ENCODE assay signal across 21 cellular contexts in genomic region chr2:96423866-96424265, GRCh38.
DNase-seq lines count a peak whose midpoint lies in the region; ATAC-seq and TF ChIP-seq lines count a peak whose summit lies in the region.
"Had no signal": no experiment of that assay in that cellular context is flagged by ENCODE, and none has a peak within 500 bp of the region (broad histone marks: within the 10 kb centered on the region; RNA-seq: fewer than 3 reads in every experiment).

No MANE protein-coding gene starts in this region.

- no peak overlapping the region for H2BK5ac ChIP-seq in mesenchymal stem cell (ENCODE audit: low read depth, low read length, poor library complexity, severe bottlenecking)

- H2BK15ac ChIP-seq in mesenchymal stem cell (ENCODE audit: low read depth, poor library complexity, severe bottlenecking): no peak overlapping the region

- H3K9me3 ChIP-seq in mesenchymal stem cell (ENCODE audit: control insufficient read depth, low read length): peaks cover 4% of the 10 kb centered on the region
- H3K9me3 ChIP-seq: mucosa of descending colon, SK-N-SH had no signal

- no peak overlapping the region for H3K14ac ChIP-seq in mesenchymal stem cell (ENCODE audit: low read length in 2 of 2)

- no peaks in the 10 kb centered on the region for H3K79me1 ChIP-seq in mesenchymal stem cell (replicated peaks; ENCODE audit: low read length, poor library complexity, severe bottlenecking)

- peaks cover 11 to 25% (median 20%) of the 10 kb centered on the region in 5 experiments for H3K9me3 Mint-ChIP-seq in brain
- H3K9me3 Mint-ChIP-seq in type B pancreatic cell: peaks cover 6% of the 10 kb centered on the region

- peak overlapping the region; percentile 11 for H2BK120ac ChIP-seq in mesenchymal stem cell (ENCODE audit: low read depth, low read length)

- DNase-seq in HCEC 1CT: peak; percentile 45
- no peak for DNase-seq in mesenchymal stem cell
- DNase-seq in type B pancreatic cell (ENCODE audit: extremely low spot score, unreplicated experiment): no peak
- no peak for DNase-seq in GDM1 (lab: John Stamatoyannopoulos, UW)
- DNase-seq: activated CD4-positive, alpha-beta T cell treated with anti-CD3 and anti-CD28 coated beads, Interleukin-2, amount 50 U/mL, for 4 hours; activated naive CD8-positive, alpha-beta T cell treated with anti-CD3 and anti-CD28 coated beads, Interleukin-2, amount 50 U/mL, for 24 hours; COR-L47; left ventricle myocardium superior; mucosa of descending colon; NCI-H2171 treated with DMSO at 0.1 percent for 48 hours; NCI-H524 treated with DMSO at 0.1 percent for 48 hours; occipital lobe; retina; SK-N-SH; stimulated activated CD4-positive, alpha-beta T cell treated with anti-CD3 and anti-CD28 coated beads, Interleukin-4, amount 100 ng/mL, for 24 hours; stimulated activated naive CD4-positive, alpha-beta T cell treated with Interleukin-2 at 50 U/mL for 16 hours had no signal

- H4K8ac ChIP-seq in mesenchymal stem cell (ENCODE audit: low read length): no peak overlapping the region

- H3K27ac Mint-ChIP-seq in brain (peak overlapping the region in 4 of 5 experiments; percentile 21 to 93 (median 78)), type B pancreatic cell (peak overlapping the region; percentile 73)
- H3K27ac Mint-ChIP-seq: activated naive CD8-positive, alpha-beta T cell treated with anti-CD3 and anti-CD28 coated beads, Interleukin-2, amount 50 U/mL, for 24 hours; B cell had no signal

- H2AK5ac ChIP-seq in mesenchymal stem cell (ENCODE audit: low read length, severe bottlenecking): no peak overlapping the region

- H3K4me1 Mint-ChIP-seq in brain: peaks cover 11% of the 10 kb centered on the region
- H3K4me1 Mint-ChIP-seq in type B pancreatic cell (ENCODE audit: unreplicated experiment): peaks cover 10% of the 10 kb centered on the region
- H3K4me1 Mint-ChIP-seq: B cell had no signal

- peaks cover 4% of the 10 kb centered on the region for H3K4me1 ChIP-seq in mesenchymal stem cell (ENCODE audit: control insufficient read depth, insufficient read depth, low read depth, low read length)

- no peak overlapping the region for H3K27ac ChIP-seq in mesenchymal stem cell (ENCODE audit: low read length, poor library complexity, severe bottlenecking)
- H3K27ac ChIP-seq: RWPE1 had no signal

- no peak overlapping the region for H3K23ac ChIP-seq in mesenchymal stem cell (ENCODE audit: low read length in 2 of 2)

- H3K4ac ChIP-seq in mesenchymal stem cell (ENCODE audit: low read depth in 1 of 2, low read length in 2 of 2): no peak overlapping the region

- H3K36me3 Mint-ChIP-seq in brain (no peaks in the 10 kb centered on the region), type B pancreatic cell (no peaks in the 10 kb centered on the region)

- 31% methylated on average over 1 of the region's 1 CpG for WGBS in mesenchymal stem cell

- peaks cover 5 to 28% of the 10 kb centered on the region in 2 experiments for H3K27me3 ChIP-seq in mesenchymal stem cell (ENCODE audit: control insufficient read depth in 1 of 2, insufficient read depth in 1 of 2, low read length in 2 of 2)

- H3K36me3 ChIP-seq in mesenchymal stem cell (ENCODE audit: control insufficient read depth in 1 of 2, insufficient read depth in 2 of 2, low read depth in 1 of 2, low read length in 2 of 2): no peaks in the 10 kb centered on the region

- no peak overlapping the region for H3K9ac ChIP-seq in mesenchymal stem cell (ENCODE audit: low read length)
- H3K9ac ChIP-seq: SK-N-SH had no signal

- H3K4me2 ChIP-seq in mesenchymal stem cell (ENCODE audit: low read length, poor library complexity, severe bottlenecking): no peak overlapping the region
- H3K4me2 ChIP-seq: SK-N-SH had no signal

- H3K4me3 ChIP-seq in mesenchymal stem cell (ENCODE audit: insufficient read depth in 1 of 2, low read depth in 1 of 2, low read length in 2 of 2): no peak overlapping the region
- H3K4me3 ChIP-seq: mucosa of descending colon had no signal

- H3K4me3 Mint-ChIP-seq in brain (peak overlapping the region in 1 of 5 experiments; percentile 23), type B pancreatic cell (peak overlapping the region; percentile 61)
- H3K4me3 Mint-ChIP-seq: activated naive CD8-positive, alpha-beta T cell treated with anti-CD3 and anti-CD28 coated beads, Interleukin-2, amount 50 U/mL, for 24 hours; B cell had no signal

- ATAC-seq in HG03025 (IDR thresholded peaks at IDR 0.05; ENCODE audit: low FRiP score, unreplicated experiment): no peak
- ATAC-seq in GM18498 (IDR thresholded peaks at IDR 0.05; ENCODE audit: unreplicated experiment): no peak
- ATAC-seq: activated naive CD8-positive, alpha-beta T cell treated with anti-CD3 and anti-CD28 coated beads, Interleukin-2, amount 50 U/mL, for 24 hours; left ventricle myocardium superior; mucosa of descending colon had no signal

- no peak overlapping the region for H3K18ac ChIP-seq in mesenchymal stem cell (ENCODE audit: low read depth in 1 of 2, low read length in 2 of 2)

- no peak overlapping the region for H2AFZ ChIP-seq in mesenchymal stem cell (ENCODE audit: low read depth, low read length)

- H4K91ac ChIP-seq in mesenchymal stem cell (ENCODE audit: low read length): no peak overlapping the region

- H3K27me3 Mint-ChIP-seq in brain (peaks cover 25% of the 10 kb centered on the region), type B pancreatic cell (peaks cover 31% of the 10 kb centered on the region)

- no peak overlapping the region for H2BK12ac ChIP-seq in mesenchymal stem cell (ENCODE audit: low read length in 2 of 2)

- TF ChIP-seq CTCF in brain (conservative IDR thresholded peaks at IDR 0.05) (no peak), type B pancreatic cell (conservative IDR thresholded peaks at IDR 0.05) (no peak)
